Comparison of ENCODE assay signal across 25 cellular contexts in the genomic region with DNA sequence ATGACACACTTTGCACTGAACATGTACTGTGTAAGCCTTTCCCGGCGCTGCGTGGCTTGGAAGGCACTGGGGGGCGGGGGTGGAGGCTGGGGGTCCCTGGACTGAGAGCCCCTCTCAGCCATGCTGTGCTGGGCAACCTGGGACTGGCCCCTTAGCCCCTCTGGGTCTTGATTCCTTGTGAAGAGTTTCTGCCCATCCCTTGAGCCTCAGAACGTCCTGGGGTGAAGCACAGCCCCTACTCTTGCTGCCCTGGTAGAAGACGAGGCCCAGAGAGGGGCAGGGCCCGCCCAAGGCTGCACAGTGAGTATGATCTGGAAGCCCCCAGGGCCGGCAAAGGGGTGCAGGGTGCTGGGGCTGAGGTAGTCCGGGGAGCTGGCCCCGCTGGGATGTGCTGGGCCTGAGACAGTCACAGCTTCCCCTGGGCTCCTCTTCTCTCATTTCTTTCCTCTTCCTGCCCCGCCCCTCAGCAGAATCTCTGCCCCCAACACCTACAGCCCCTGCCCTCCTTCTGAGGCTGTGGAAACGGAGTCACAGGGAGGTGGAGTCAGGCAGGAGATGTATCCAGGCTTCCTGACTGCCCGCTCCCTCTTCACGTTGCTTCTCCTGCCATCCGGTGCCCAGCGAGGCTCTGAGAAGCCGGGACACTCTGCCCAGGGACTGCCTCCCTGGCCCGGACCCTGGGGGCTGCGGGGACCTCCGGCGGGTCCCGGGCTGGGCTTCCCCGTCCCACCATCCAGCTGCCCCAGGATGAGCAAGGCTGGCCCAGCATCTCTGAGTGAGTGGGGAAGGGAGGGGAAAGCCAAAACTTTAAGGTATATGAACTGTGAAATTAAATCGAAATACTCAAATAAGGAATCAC.
DNase-seq lines count a peak whose midpoint lies in the region; ATAC-seq and TF ChIP-seq lines count a peak whose summit lies in the region.
"Had no signal": no experiment of that assay in that cellular context is flagged by ENCODE, and none has a peak within 500 bp of the region (broad histone marks: within the 10 kb centered on the region; RNA-seq: fewer than 3 reads in every experiment).

No MANE protein-coding gene starts in this region.

- H3K4me2 ChIP-seq in SK-N-SH, result no peak overlapping the region

- POLR2A ChIA-PET in SK-N-SH (lab: Yijun Ruan, JAX) (no interaction called here), A673 (lab: Charles Lee; ENCODE audit: low non-redundant PET) (no interaction called here), WTC11 (lab: Charles Lee) (no interaction called here)

- no peaks in the 10 kb centered on the region for H3K4me1 Mint-ChIP-seq in WTC11
- H3K4me1 Mint-ChIP-seq in type B pancreatic cell (ENCODE audit: unreplicated experiment), result peaks cover 16% of the 10 kb centered on the region

- H3K27me3 ChIP-seq in SK-N-SH (ENCODE audit: insufficient read depth) (peaks cover 92% of the 10 kb centered on the region), A673 (replicated peaks; ENCODE audit: insufficient read depth, low read depth, low read length, poor library complexity) (no peaks in the 10 kb centered on the region), lower lobe of right lung (ENCODE audit: low read depth) (peaks cover 88% of the 10 kb centered on the region)
- H3K27me3 ChIP-seq: MG63, SJCRH30 had no signal

- H3K36me3 Mint-ChIP-seq in WTC11 (no peaks in the 10 kb centered on the region), type B pancreatic cell (no peaks in the 10 kb centered on the region)
- H3K36me3 Mint-ChIP-seq: CD4-positive, alpha-beta memory T cell had no signal

- H3K27ac ChIP-seq in SK-N-SH (ENCODE audit: low read depth in 2 of 2, low read length in 1 of 2) (no peak overlapping the region), A673 (ENCODE audit: low read depth, low read length, poor library complexity, severe bottlenecking) (peak overlapping the region; percentile 52), lower lobe of right lung (no peak overlapping the region)
- H3K27ac ChIP-seq: 22Rv1, SJCRH30 had no signal

- H2AFZ ChIP-seq in SK-N-SH (ENCODE audit: low read depth), result no peak overlapping the region

- H4K20me1 ChIP-seq in SK-N-SH (ENCODE audit: insufficient read depth), result 0 out of 2 replicates have a peak, but pooled peaks cover 9% of the 10 kb centered on the region

- no peak for TF ChIP-seq EP300 in SK-N-SH (IDR thresholded peaks at IDR 0.05; ENCODE audit: borderline replicate concordance in 1 of 2, low read depth in 1 of 2, low read length in 1 of 2)

- no TSS peak for BruUV-seq in A673 (replicated peaks; lab: Mats Ljungman, UMichigan)

- no peaks in the 10 kb centered on the region for H3K79me2 ChIP-seq in SK-N-SH (ENCODE audit: insufficient read depth)

- H3K27ac Mint-ChIP-seq in WTC11 (no peak overlapping the region), type B pancreatic cell (no peak overlapping the region)
- H3K27ac Mint-ChIP-seq: CD4-positive, alpha-beta memory T cell had no signal

- no peak overlapping the region for H3K9ac ChIP-seq in SK-N-SH

- H3K9me2 ChIP-seq in SK-N-SH, result no peaks in the 10 kb centered on the region

- H3K9me3 ChIP-seq in SK-N-SH (no peaks in the 10 kb centered on the region), A673 (ENCODE audit: low read depth, low read length, poor library complexity, severe bottlenecking) (no peaks in the 10 kb centered on the region), lower lobe of right lung (no peaks in the 10 kb centered on the region)
- H3K9me3 ChIP-seq: MG63, SJCRH30 had no signal

- H3K9me3 Mint-ChIP-seq in WTC11 (no peaks in the 10 kb centered on the region), type B pancreatic cell (no peaks in the 10 kb centered on the region)

- H3K4me3 Mint-ChIP-seq in WTC11 (no peak overlapping the region), type B pancreatic cell (no peak overlapping the region)
- H3K4me3 Mint-ChIP-seq: CD4-positive, alpha-beta memory T cell had no signal

- H3K4me3 ChIP-seq in SK-N-SH (ENCODE audit: low read depth in 2 of 2, low read length in 1 of 2) (no peak overlapping the region), A673 (ENCODE audit: low read depth, low read length, poor library complexity, severe bottlenecking) (no peak overlapping the region), lower lobe of right lung (no peak overlapping the region)
- H3K4me3 ChIP-seq: GM12878, MG63, SJCRH30 had no signal

- H3F3A ChIP-seq in SK-N-SH (replicated peaks; ENCODE audit: insufficient read depth), result peaks cover 12% of the 10 kb centered on the region

- DNase-seq in SK-N-SH (no peak), A673 (ENCODE audit: low spot score) (no peak), WTC11 (ENCODE audit: low spot score) (no peak), lower lobe of right lung (peak; percentile 36), type B pancreatic cell (ENCODE audit: extremely low spot score, unreplicated experiment) (no peak)
- DNase-seq: CD4-positive, alpha-beta memory T cell; COR-L47; EL; GDM1; IMR-90; KG1; MG63; NCI-H1105 treated with DMSO at 0.1 percent for 48 hours; NCI-H146; NCI-H2029; NCI-H446; NCI-H524 treated with DMSO at 0.1 percent for 48 hours; NCI-H774; SJCRH30 had no signal

- H3K36me3 ChIP-seq in SK-N-SH (replicated peaks in 1 of 2; ENCODE audit: control insufficient read depth in 1 of 2, insufficient read depth in 2 of 2, low read length in 1 of 2), result no peaks in the 10 kb centered on the region
- H3K36me3 ChIP-seq in A673 (ENCODE audit: insufficient read depth, low read length, poor library complexity, severe bottlenecking), result no peaks in the 10 kb centered on the region
- no peaks in the 10 kb centered on the region for H3K36me3 ChIP-seq in lower lobe of right lung
- H3K36me3 ChIP-seq: MG63, SJCRH30 had no signal

- no peak for TF ChIP-seq CTCF in SK-N-SH (IDR thresholded peaks at IDR 0.05)
- TF ChIP-seq CTCF in A673 (conservative IDR thresholded peaks at IDR 0.05; ENCODE audit: low read depth, low read length), result no peak
- no peak for TF ChIP-seq CTCF in WTC11 (IDR thresholded peaks at IDR 0.05)
- TF ChIP-seq CTCF in lower lobe of right lung (IDR thresholded peaks at IDR 0.05), result no peak
- no peak for TF ChIP-seq CTCF in type B pancreatic cell (conservative IDR thresholded peaks at IDR 0.05)

- CTCF ChIA-PET in SK-N-SH (lab: Yijun Ruan, JAX) (interaction anchor here (0.7 to 1.8 kb wide), 4 partner anchors 12 to 140 kb away, joined by 3 to 4 read pairs (median 4); no protein-coding TSS in a partner anchor), A673 (lab: Charles Lee) (no interaction called here), WTC11 (lab: Charles Lee) (interaction anchor here (1.2 to 2.5 kb wide), 2 partner anchors 26 to 45 kb away, joined by 3 to 7 read pairs; no protein-coding TSS in a partner anchor)

- H3K4me1 ChIP-seq in SK-N-SH (ENCODE audit: control insufficient read depth in 1 of 2, insufficient read depth in 2 of 2, low read depth in 1 of 2, low read length in 1 of 2) (peaks cover 0 to 4% of the 10 kb centered on the region in 2 experiments; a peak in 2 of 4 replicates), A673 (ENCODE audit: insufficient read depth, low read length, poor library complexity, severe bottlenecking) (peaks cover 55% of the 10 kb centered on the region), lower lobe of right lung (peaks cover 9% of the 10 kb centered on the region)

- TF ChIP-seq RAD21 in SK-N-SH (IDR thresholded peaks at IDR 0.05; ENCODE audit: low read length), result no peak

- H3K27me3 Mint-ChIP-seq in WTC11 (ENCODE audit: low read depth), result peaks cover 30% of the 10 kb centered on the region
- H3K27me3 Mint-ChIP-seq in type B pancreatic cell, result peaks cover 36% of the 10 kb centered on the region

- peak; percentile 9; the same call in 2 of the 3 replicates for ATAC-seq in SK-N-SH treated with all-trans-retinoic acid at 6 μM for 48 hours
- 0 out of 2 replicates have a peak, but pooled peaks have one; percentile 20 for ATAC-seq in WTC11
- no peak for ATAC-seq in lower lobe of right lung
- ATAC-seq in HG03039 (IDR thresholded peaks at IDR 0.05; ENCODE audit: unreplicated experiment), result no peak
- no peak for ATAC-seq in HG03521 (IDR thresholded peaks at IDR 0.05; ENCODE audit: unreplicated experiment)
- ATAC-seq: GM12878, HCT116 had no signal

- 6% methylated on average over 23 of the region's 24 CpGs for WGBS in SK-N-SH (ENCODE audit: low lambda C conversion rate)

- intact Hi-C loops in A673 (cut with micrococcal nuclease; ENCODE audit: unreplicated experiment), result loop anchor here (5.0 kb wide), 1 partner anchor 66 kb away; no protein-coding TSS in a partner anchor
- intact Hi-C loops in lower lobe of right lung (cut with DNase I), result no loop called here

TF ChIP-seq in SK-N-SH treated with all-trans-retinoic acid at 6 μM for 48 hours, 23 proteins besides CTCF, POLR2A, EP300 and RAD21 (continues in another document):
- TF ChIP-seq PPARA (CRISPR knock-in tag; IDR thresholded peaks at IDR 0.05; ENCODE audit: borderline replicate concordance), result no peak
- TF ChIP-seq ISL1 (CRISPR knock-in tag; IDR thresholded peaks at IDR 0.05), result no peak

TF ChIP-seq in WTC11, 78 proteins besides CTCF, POLR2A, EP300 and RAD21 (continues in another document):
- TF ChIP-seq, protein P1, sequence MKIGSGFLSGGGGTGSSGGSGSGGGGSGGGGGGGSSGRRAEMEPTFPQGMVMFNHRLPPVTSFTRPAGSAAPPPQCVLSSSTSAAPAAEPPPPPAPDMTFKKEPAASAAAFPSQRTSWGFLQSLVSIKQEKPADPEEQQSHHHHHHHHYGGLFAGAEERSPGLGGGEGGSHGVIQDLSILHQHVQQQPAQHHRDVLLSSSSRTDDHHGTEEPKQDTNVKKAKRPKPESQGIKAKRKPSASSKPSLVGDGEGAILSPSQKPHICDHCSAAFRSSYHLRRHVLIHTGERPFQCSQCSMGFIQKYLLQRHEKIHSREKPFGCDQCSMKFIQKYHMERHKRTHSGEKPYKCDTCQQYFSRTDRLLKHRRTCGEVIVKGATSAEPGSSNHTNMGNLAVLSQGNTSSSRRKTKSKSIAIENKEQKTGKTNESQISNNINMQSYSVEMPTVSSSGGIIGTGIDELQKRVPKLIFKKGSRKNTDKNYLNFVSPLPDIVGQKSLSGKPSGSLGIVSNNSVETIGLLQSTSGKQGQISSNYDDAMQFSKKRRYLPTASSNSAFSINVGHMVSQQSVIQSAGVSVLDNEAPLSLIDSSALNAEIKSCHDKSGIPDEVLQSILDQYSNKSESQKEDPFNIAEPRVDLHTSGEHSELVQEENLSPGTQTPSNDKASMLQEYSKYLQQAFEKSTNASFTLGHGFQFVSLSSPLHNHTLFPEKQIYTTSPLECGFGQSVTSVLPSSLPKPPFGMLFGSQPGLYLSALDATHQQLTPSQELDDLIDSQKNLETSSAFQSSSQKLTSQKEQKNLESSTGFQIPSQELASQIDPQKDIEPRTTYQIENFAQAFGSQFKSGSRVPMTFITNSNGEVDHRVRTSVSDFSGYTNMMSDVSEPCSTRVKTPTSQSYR (CRISPR knock-in tag; IDR thresholded peaks at IDR 0.05), result no peak
- TF ChIP-seq PRRX2 (CRISPR knock-in tag; IDR thresholded peaks at IDR 0.05), result no peak
- no peak for TF ChIP-seq CREM (CRISPR knock-in tag; IDR thresholded peaks at IDR 0.05)

Comparison
In these comparisons a context has a peak if more than half of its experiments do, and no peak if none do; other contexts are left out.
1. ATAC-seq: peak in SK-N-SH treated with all-trans-retinoic acid at 6 μM for 48 hours (single experiment) and WTC11 (single experiment); none in lower lobe of right lung (0 of 2), HG03039 (single experiment) and HG03521 (single experiment).